1 cellular context compared by ENCODE assay signal in the genomic region with DNA sequence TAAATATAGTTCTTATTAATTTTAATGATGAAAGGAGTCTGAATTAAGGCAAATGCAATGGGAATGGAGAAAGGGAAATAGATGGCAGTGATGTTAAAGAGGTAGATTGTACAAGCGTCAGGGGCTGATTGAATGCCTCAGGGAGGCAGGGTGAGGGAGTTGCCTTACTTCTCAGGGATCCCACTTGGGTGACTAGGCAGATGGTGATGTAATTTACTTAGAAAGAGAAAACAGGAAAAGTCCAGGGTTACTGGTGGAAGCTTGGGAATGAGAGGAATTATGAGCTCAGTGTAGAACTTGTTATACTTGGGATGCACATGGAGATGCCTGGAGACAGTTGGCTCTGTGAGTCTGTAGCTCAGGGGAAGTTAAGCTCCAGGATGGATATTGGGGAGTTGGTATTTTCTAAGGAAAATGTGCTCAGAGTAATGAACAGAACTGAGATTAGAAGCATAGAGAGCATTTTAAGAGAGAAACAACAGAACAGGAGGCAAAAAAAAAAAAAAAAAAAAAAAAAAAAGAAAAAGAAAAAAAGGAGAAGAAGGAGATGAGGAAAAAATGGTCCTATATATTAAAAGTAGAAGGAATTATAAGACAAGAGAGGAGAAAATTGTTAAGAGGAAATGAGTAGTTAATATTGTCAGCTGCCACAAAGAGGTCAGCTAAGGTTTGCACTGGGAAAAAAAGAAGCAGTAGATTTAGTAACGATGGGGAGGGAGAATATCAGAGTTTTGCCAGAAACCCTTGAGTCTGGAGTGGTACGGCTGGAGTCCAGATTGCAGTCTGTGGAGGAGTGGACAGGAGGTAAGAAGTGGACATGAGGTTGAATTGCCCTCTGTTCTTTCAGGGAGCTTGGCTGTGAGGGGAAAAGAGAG.
TF ChIP-seq lines count a peak whose summit lies in the region.

No MANE protein-coding gene starts in this region.

TF ChIP-seq in SK-N-SH, 30 proteins besides CTCF, POLR2A, EP300 and RAD21 (continued from another document):
- TF ChIP-seq NRF1 (IDR thresholded peaks at IDR 0.05; ENCODE audit: low read depth, low read length) (no peak), CHD2 (IDR thresholded peaks at IDR 0.05; ENCODE audit: low read length, partially characterized antibody) (no peak), YY1 (IDR thresholded peaks at IDR 0.05; ENCODE audit: low read depth) (no peak), GATA2 (CRISPR knock-in tag; IDR thresholded peaks at IDR 0.05) (no peak), SMC3 (IDR thresholded peaks at IDR 0.05; ENCODE audit: low read depth, low read length) (no peak), EZH2phosphoT487 (IDR thresholded peaks at IDR 0.05; ENCODE audit: borderline replicate concordance, low read depth) (no peak), TCF12 (IDR thresholded peaks at IDR 0.05) (no peak)
TF ChIP-seq in SK-N-SH: peak in this region for 0.
